ENCODE assay signal across 1 cellular context in the genomic region with DNA sequence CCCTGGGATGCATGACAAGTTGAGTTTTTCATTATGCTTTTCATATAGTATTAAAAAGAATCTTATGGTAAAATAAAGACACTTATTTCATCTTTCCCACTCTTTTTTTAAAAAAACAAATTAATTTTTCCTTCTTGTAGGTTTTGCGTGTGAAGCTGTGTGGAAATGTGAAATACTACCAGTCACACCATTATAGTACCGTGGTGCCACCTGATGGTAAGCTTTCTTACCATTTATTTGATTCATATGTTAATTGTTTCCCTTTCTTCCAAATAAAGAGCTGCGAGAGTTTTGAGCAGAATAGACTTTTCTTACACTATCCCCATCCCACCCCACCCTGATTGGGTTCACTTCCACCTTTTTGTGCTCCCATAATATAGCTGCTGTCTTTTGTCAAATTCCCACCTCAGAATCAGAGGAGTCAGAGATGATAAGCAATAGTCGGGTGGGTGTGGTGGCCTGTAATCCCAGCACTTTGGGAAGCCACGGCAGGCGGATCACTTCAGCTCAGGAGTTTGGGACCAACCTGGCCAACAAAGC.
TF ChIP-seq lines count a peak whose summit lies in the region.

No MANE protein-coding gene starts in this region.

TF ChIP-seq in IMR-90, 13 proteins besides CTCF, POLR2A, EP300 and RAD21:
- TF ChIP-seq CHD1 (IDR thresholded peaks at IDR 0.05; ENCODE audit: low read depth, low read length), result no peak
